8 cellular contexts compared by ENCODE assay signal in genomic region chr10:60732240-60733188, GRCh38. TPM values are rescaled to one million over a fixed set of nuclear protein-coding genes. Genes with fewer than 3 reads are reported as not detected.
DNase-seq lines count a peak whose midpoint lies in the region; ATAC-seq and TF ChIP-seq lines count a peak whose summit lies in the region.

No MANE protein-coding gene starts in this region.

- peak overlapping the region; percentile 70 for H3K9ac ChIP-seq in iPS-15b (ENCODE audit: low read depth, low read length)
- H3K9ac ChIP-seq in smooth muscle cell (ENCODE audit: low read depth): peak overlapping the region; percentile 78

- H3K4me3 ChIP-seq in iPS-15b (ENCODE audit: low read depth, low read length) (peak overlapping the region; percentile 71), smooth muscle cell (peak overlapping the region; percentile 81)

- no peak for TF ChIP-seq CTCF in smooth muscle cell (IDR thresholded peaks at IDR 0.05; ENCODE audit: borderline replicate concordance, insufficient read depth, poor library complexity, severe bottlenecking)

- no peaks in the 10 kb centered on the region for H3K9me3 ChIP-seq in iPS-15b (ENCODE audit: control insufficient read depth, insufficient read depth, low read length)
- no peaks in the 10 kb centered on the region for H3K9me3 ChIP-seq in smooth muscle cell (replicated peaks; ENCODE audit: low read depth)

- H3K79me2 ChIP-seq in smooth muscle cell (ENCODE audit: low read depth): peaks cover 54% of the 10 kb centered on the region

- H3K36me3 ChIP-seq in iPS-15b (ENCODE audit: control insufficient read depth, insufficient read depth, low read length) (no peaks in the 10 kb centered on the region), smooth muscle cell (ENCODE audit: low read depth) (no peaks in the 10 kb centered on the region)

- H3K27ac ChIP-seq in smooth muscle cell (ENCODE audit: low read depth): peak overlapping the region; percentile 69

- ATAC-seq in GM21447 (IDR thresholded peaks at IDR 0.05; ENCODE audit: unreplicated experiment): peak; percentile 14

- no peaks in the 10 kb centered on the region for H3F3A ChIP-seq in smooth muscle cell (ENCODE audit: low read depth)

- H3K4me1 ChIP-seq in iPS-15b (ENCODE audit: control insufficient read depth, insufficient read depth, low read length) (peaks cover 14% of the 10 kb centered on the region), smooth muscle cell (ENCODE audit: low read depth) (peaks cover 9% of the 10 kb centered on the region)

- no peaks in the 10 kb centered on the region for H4K20me1 ChIP-seq in smooth muscle cell (ENCODE audit: low read depth)

- H3K4me2 ChIP-seq in smooth muscle cell: peak overlapping the region; percentile 94

- H3K27me3 ChIP-seq in iPS-15b (ENCODE audit: control insufficient read depth, insufficient read depth, low read length): peaks cover 32% of the 10 kb centered on the region
- no peaks in the 10 kb centered on the region for H3K27me3 ChIP-seq in smooth muscle cell (ENCODE audit: low read depth)

- DNase-seq in COLO668 (lab: John Stamatoyannopoulos, UW; ENCODE audit: unreplicated experiment) (peak; percentile 36), NCI-H1048 (lab: John Stamatoyannopoulos, UW) (peak; percentile 40), smooth muscle cell (lab: John Stamatoyannopoulos, UW; ENCODE audit: unreplicated experiment) (no peak), putamen (ENCODE audit: low spot score) (no peak), HPDE6-E6E7 (ENCODE audit: extremely low spot score) (no peak)
- peak; percentile 32 for DNase-seq in activated naive CD4-positive, alpha-beta T cell treated with Interleukin-2 at 50 U/mL for 16 hours

- 3% methylated on average over 47 of the region's 47 CpGs for WGBS in smooth muscle cell (ENCODE audit: low lambda C conversion rate)

- peak overlapping the region; percentile 97 for H2AFZ ChIP-seq in smooth muscle cell (ENCODE audit: low read depth)

RNA-seq across cellular contexts. Expression of gene CDK1, which starts 45.8 kb away (rescaled TPM):
- 55.3 and 56.5 TPM in 2 replicates for total RNA-seq in smooth muscle cell
- polyA plus RNA-seq in smooth muscle cell: 44.0 and 46.6 TPM in 2 replicates

Comparison
In these comparisons a context has a peak if more than half of its experiments do, and no peak if none do; other contexts are left out.
1. DNase-seq: peak in COLO668 (single experiment), NCI-H1048 (single experiment) and activated naive CD4-positive, alpha-beta T cell treated with Interleukin-2 at 50 U/mL for 16 hours (single experiment); none in smooth muscle cell (single experiment), putamen (single experiment) and HPDE6-E6E7 (single experiment).